ENCODE assay signal across 8 cellular contexts in genomic region chr12:3752741-3753486, GRCh38. TPM values are rescaled to one million over a fixed set of nuclear protein-coding genes. Genes with fewer than 3 reads are reported as not detected.
A peak's percentile ranks its signal among the peaks of the same experiment; 100 is the strongest.
DNase-seq lines count a peak whose midpoint lies in the region; ATAC-seq lines count a peak whose summit lies in the region.

CRACR2A (minus strand) TSS chr12:3753109; CDS start chr12:3696999, 56,110 bp downstream.

- intact Hi-C loops in left ventricle myocardium superior (cut with micrococcal nuclease), result no loop called here

- H3K4me3 ChIP-seq in skeletal muscle satellite cell (ENCODE audit: low read length), result peak within 1 kb of the TSS; percentile 69

- H3K9me3 ChIP-seq in skeletal muscle satellite cell (replicated peaks; ENCODE audit: low read length), result no peaks in the 10 kb centered on the region

- DNase-seq in CD1c-positive myeloid dendritic cell (ENCODE audit: extremely low spot score), result peak; percentile 81
- peak; percentile 56 for DNase-seq in SK-MEL-5 (ENCODE audit: low read depth, low spot score)
- peak; percentile 86 for DNase-seq in activated naive CD4-positive, alpha-beta T cell treated with Interleukin-2 at 50 U/mL for 16 hours
- peak; percentile 85 for DNase-seq in left ventricle myocardium superior
- no peak for DNase-seq in NCI-H187 (lab: John Stamatoyannopoulos, UW)

- no peaks in the 10 kb centered on the region for H3K27me3 ChIP-seq in skeletal muscle satellite cell (ENCODE audit: control insufficient read depth, insufficient read depth, low read length)

- peak within 1 kb of the TSS; percentile 92 for H3K9ac ChIP-seq in skeletal muscle satellite cell (ENCODE audit: low read depth, low read length)

- peaks cover 24% of the 10 kb centered on the region for H3K4me1 ChIP-seq in skeletal muscle satellite cell (ENCODE audit: control insufficient read depth, insufficient read depth, low read length)

- peak within 1 kb of the TSS; percentile 84 for H3K4me2 ChIP-seq in skeletal muscle satellite cell (ENCODE audit: low read length)

- in situ Hi-C loops in SK-MEL-5 (cut with HindIII; ENCODE audit: low pct_unique_long_range_greater_than_20kb, low sequenced_read_pairs), result no loop called here

- no peaks in the 10 kb centered on the region for H3K36me3 ChIP-seq in skeletal muscle satellite cell (ENCODE audit: insufficient read depth, low read length)

- peak; percentile 90 for ATAC-seq in GM19324 (IDR thresholded peaks at IDR 0.05; ENCODE audit: low FRiP score, unreplicated experiment)
- ATAC-seq in HG03442 (IDR thresholded peaks at IDR 0.05; ENCODE audit: unreplicated experiment), result peak; percentile 85
- peak; percentile 87 for ATAC-seq in left ventricle myocardium superior

RNA-seq across cellular contexts. Expression of gene CRACR2A, which starts in this region (rescaled TPM):
- 9.2 and 12.6 TPM in 2 replicates for total RNA-seq in SK-MEL-5 (2014; rRNA removed; shearing (Covaris generic))
- polyA plus RNA-seq in SK-MEL-5 (2015; cell fraction: cytosol; rRNA removed), result 6.9 and 9.2 TPM in 2 replicates
- 10.1 and 10.8 TPM in 2 replicates for polyA plus RNA-seq in SK-MEL-5 (2015; cell fraction: nucleus; rRNA removed)
- 2.5 TPM for total RNA-seq in left ventricle myocardium superior
- 13.5 and 19.5 TPM in 2 replicates for total RNA-seq in skeletal muscle satellite cell (2012; rRNA removed)

Comparison
In these comparisons a context has a peak if more than half of its experiments do, and no peak if none do; other contexts are left out.
1. DNase-seq: peak in CD1c-positive myeloid dendritic cell (single experiment), SK-MEL-5 (single experiment), activated naive CD4-positive, alpha-beta T cell treated with Interleukin-2 at 50 U/mL for 16 hours (single experiment) and left ventricle myocardium superior (single experiment); none in NCI-H187 (0 of 2).
2. Peak in every context shown above with its lines, with median percentiles within 50 percentile points of each other: ATAC-seq.